Comparison of ENCODE assay signal across 1 cellular context in the genomic region with DNA sequence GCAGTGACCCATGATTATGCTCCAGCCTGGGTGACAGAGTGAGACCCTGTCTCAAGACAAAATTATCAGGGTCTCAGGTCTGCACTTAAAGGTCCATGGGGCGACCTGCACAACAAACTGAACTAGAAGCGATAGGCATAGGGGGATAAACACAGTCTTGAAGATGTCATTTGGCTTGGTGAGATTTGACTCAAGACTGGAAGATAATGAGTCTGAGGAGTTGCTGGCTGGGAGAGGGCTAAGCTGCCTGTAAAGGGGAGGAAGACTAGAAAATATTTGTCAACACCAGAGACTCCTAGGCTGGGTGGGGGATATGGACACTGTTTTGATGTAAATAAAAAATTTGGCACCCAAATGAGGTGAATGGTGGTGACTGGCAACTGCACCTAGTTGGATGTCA.
TF ChIP-seq lines count a peak whose summit lies in the region.

No MANE protein-coding gene starts in this region.

TF ChIP-seq in HepG2, 621 proteins besides CTCF, POLR2A, EP300 and RAD21:
- TF ChIP-seq RARG (CRISPR knock-in tag; IDR thresholded peaks at IDR 0.05; ENCODE audit: low read depth): no peak
- no peak for TF ChIP-seq CC2D1A (CRISPR knock-in tag; IDR thresholded peaks at IDR 0.05)
- no peak for TF ChIP-seq AHDC1 (CRISPR knock-in tag; IDR thresholded peaks at IDR 0.05; ENCODE audit: borderline replicate concordance)
- TF ChIP-seq NONO (IDR thresholded peaks at IDR 0.05): no peak
- no peak for TF ChIP-seq NONO (CRISPR knock-in tag; conservative IDR thresholded peaks at IDR 0.05)
- TF ChIP-seq RNF2 (conservative IDR thresholded peaks at IDR 0.05; ENCODE audit: low read depth): no peak
- no peak for TF ChIP-seq SKI (IDR thresholded peaks at IDR 0.05; ENCODE audit: partially characterized antibody)
- no peak for TF ChIP-seq E2F5 (CRISPR knock-in tag; conservative IDR thresholded peaks at IDR 0.05)
- no peak for TF ChIP-seq ZBTB3 (CRISPR knock-in tag; IDR thresholded peaks at IDR 0.05; ENCODE audit: borderline replicate concordance, low read depth)
- TF ChIP-seq NPAS2 (CRISPR knock-in tag; IDR thresholded peaks at IDR 0.05; ENCODE audit: borderline replicate concordance): no peak
- no peak for TF ChIP-seq TAF15 (IDR thresholded peaks at IDR 0.05; ENCODE audit: low read depth, low read length, poor library complexity, severe bottlenecking)
- TF ChIP-seq IRX3 (CRISPR knock-in tag; IDR thresholded peaks at IDR 0.05; ENCODE audit: borderline replicate concordance, low read depth): no peak
- no peak for TF ChIP-seq RFXANK (CRISPR knock-in tag; IDR thresholded peaks at IDR 0.05)
- TF ChIP-seq KLF9 (CRISPR knock-in tag; IDR thresholded peaks at IDR 0.05; ENCODE audit: low read depth): no peak
- TF ChIP-seq ZNF546 (CRISPR knock-in tag; conservative IDR thresholded peaks at IDR 0.05): no peak
TF ChIP-seq in HepG2: peak in this region for 0.
